2 cellular contexts compared by ENCODE assay signal in the genomic region with DNA sequence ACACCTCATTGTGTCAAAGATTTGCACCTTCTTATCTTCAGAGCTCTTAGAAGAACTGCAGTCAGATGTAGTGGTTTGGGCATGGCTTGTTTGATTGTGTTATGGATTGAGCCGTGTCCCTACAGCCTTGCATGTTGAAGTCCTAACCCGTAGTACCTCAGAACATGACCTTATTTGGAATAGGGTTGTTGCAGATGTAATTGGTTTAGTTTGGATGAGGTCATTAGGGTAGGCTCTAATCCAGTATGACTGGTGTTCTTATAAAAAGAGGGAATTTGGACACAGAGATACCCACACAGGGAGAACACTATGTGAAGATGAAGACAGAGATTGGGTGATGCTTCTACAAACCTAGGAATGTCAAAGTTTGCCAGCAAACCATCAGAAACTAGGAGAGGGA.
A peak's percentile ranks its signal among the peaks of the same experiment; 100 is the strongest.
TF ChIP-seq lines count a peak whose summit lies in the region.

No MANE protein-coding gene starts in this region.

TF ChIP-seq in HepG2, 621 proteins besides CTCF, POLR2A, EP300 and RAD21:
- no peak for TF ChIP-seq TEAD2 (CRISPR knock-in tag; IDR thresholded peaks at IDR 0.05)
- TF ChIP-seq ATF7 (IDR thresholded peaks at IDR 0.05) = peak; percentile 51
- TF ChIP-seq ATF7 (CRISPR knock-in tag; IDR thresholded peaks at IDR 0.05) = no peak
- no peak for TF ChIP-seq CEBPB (IDR thresholded peaks at IDR 0.05; ENCODE audit: borderline replicate concordance, low read depth, low read length)
- TF ChIP-seq, protein P1, sequence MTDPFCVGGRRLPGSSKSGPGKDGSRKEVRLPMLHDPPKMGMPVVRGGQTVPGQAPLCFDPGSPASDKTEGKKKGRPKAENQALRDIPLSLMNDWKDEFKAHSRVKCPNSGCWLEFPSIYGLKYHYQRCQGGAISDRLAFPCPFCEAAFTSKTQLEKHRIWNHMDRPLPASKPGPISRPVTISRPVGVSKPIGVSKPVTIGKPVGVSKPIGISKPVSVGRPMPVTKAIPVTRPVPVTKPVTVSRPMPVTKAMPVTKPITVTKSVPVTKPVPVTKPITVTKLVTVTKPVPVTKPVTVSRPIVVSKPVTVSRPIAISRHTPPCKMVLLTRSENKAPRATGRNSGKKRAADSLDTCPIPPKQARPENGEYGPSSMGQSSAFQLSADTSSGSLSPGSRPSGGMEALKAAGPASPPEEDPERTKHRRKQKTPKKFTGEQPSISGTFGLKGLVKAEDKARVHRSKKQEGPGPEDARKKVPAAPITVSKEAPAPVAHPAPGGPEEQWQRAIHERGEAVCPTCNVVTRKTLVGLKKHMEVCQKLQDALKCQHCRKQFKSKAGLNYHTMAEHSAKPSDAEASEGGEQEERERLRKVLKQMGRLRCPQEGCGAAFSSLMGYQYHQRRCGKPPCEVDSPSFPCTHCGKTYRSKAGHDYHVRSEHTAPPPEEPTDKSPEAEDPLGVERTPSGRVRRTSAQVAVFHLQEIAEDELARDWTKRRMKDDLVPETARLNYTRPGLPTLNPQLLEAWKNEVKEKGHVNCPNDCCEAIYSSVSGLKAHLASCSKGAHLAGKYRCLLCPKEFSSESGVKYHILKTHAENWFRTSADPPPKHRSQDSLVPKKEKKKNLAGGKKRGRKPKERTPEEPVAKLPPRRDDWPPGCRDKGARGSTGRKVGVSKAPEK (CRISPR knock-in tag; IDR thresholded peaks at IDR 0.05; ENCODE audit: borderline replicate concordance) = no peak
- TF ChIP-seq TBP (CRISPR knock-in tag; IDR thresholded peaks at IDR 0.05) = no peak

TF ChIP-seq in WTC11, 78 proteins besides CTCF, POLR2A, EP300 and RAD21:
- TF ChIP-seq ZNF138 (CRISPR knock-in tag; conservative IDR thresholded peaks at IDR 0.05) (no peak), CREB1 (CRISPR knock-in tag; IDR thresholded peaks at IDR 0.05) (no peak), ATF3 (CRISPR knock-in tag; conservative IDR thresholded peaks at IDR 0.05) (no peak)
